1 cellular context compared by ENCODE assay signal in the genomic region with DNA sequence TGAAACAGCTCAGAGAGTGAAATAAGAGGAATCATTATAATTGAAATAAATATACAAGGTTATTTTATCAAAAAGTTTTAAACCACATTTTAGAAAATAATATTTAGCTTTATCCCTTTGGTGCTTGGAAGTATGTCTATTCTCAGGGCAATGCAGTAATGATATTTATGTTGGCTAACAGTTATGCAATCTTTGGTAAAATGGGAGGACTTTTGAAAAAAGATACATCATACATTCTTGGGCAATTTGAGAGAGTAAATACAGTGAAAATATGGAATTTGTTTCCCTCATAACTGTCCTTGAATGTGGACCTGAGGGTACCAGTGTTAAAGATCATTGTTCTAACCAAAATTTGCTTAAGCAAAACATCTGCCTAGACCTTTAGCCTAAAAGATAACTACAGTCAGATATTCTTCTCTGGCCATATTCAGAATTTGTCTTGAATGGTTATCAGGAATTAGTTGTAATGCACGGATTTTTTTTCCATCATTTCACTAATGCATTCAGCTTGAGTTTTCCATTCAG.
TF ChIP-seq lines count a peak whose summit lies in the region.

No MANE protein-coding gene starts in this region.

TF ChIP-seq in A549, 52 proteins besides CTCF, POLR2A, EP300 and RAD21 (continued from another document):
- TF ChIP-seq, protein P1, sequence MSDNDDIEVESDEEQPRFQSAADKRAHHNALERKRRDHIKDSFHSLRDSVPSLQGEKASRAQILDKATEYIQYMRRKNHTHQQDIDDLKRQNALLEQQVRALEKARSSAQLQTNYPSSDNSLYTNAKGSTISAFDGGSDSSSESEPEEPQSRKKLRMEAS (IDR thresholded peaks at IDR 0.05): no peak
